26 cellular contexts compared by ENCODE assay signal in genomic region chr6:1781152-1781848, GRCh38.
DNase-seq lines count a peak whose midpoint lies in the region; TF ChIP-seq lines count a peak whose summit lies in the region.
"Had no signal": no experiment of that assay in that cellular context is flagged by ENCODE, and none has a peak within 500 bp of the region (broad histone marks: within the 10 kb centered on the region; RNA-seq: fewer than 3 reads in every experiment).

No MANE protein-coding gene starts in this region.

- H3K4me3 Mint-ChIP-seq in glutamatergic neuron (ENCODE audit: unreplicated experiment): peak overlapping the region; percentile 6
- H3K4me3 Mint-ChIP-seq: activated CD4-positive, alpha-beta T cell treated with anti-CD3 and anti-CD28 coated beads, Interleukin-2, amount 10 ng/mL, durations not matched to agents 24 days and 14 days; activated T-cell treated with anti-CD3 and anti-CD28 coated beads, Interleukin-2, amount 50 U/mL, for 24 hours; brain; CD14-positive monocyte; T-helper 2 cell treated with Interferon-gamma antibody and Interleukin-4, amounts not matched to agents 5 μg/mL and 100 μg/mL, for 36 hours had no signal

- H3K23ac ChIP-seq in trophoblast cell (ENCODE audit: low read length): no peak overlapping the region

- H3K36me3 ChIP-seq in HEK293 (ENCODE audit: control insufficient read depth in 2 of 2, insufficient read depth in 1 of 2, low read length in 2 of 2) (no peaks in the 10 kb centered on the region), vagina (no peaks in the 10 kb centered on the region), trophoblast cell (ENCODE audit: control insufficient read depth in 1 of 2, insufficient read depth in 2 of 2, low read length in 2 of 2) (no peaks in the 10 kb centered on the region)
- H3K36me3 ChIP-seq: heart right ventricle, neutrophil, uterus had no signal

- H3K36me3 Mint-ChIP-seq in glutamatergic neuron (ENCODE audit: unreplicated experiment): no peaks in the 10 kb centered on the region
- H3K36me3 Mint-ChIP-seq: brain had no signal

- H4K12ac ChIP-seq in trophoblast cell (ENCODE audit: low read depth, low read length): no peak overlapping the region

- H3K27me3 ChIP-seq in vagina: no peaks in the 10 kb centered on the region
- H3K27me3 ChIP-seq in trophoblast cell (ENCODE audit: insufficient read depth, low read length): no peaks in the 10 kb centered on the region
- H3K27me3 ChIP-seq: heart right ventricle, neutrophil, testis, uterus had no signal

- H3K4me1 Mint-ChIP-seq in glutamatergic neuron (ENCODE audit: low read depth, unreplicated experiment): peaks cover 12% of the 10 kb centered on the region
- H3K4me1 Mint-ChIP-seq: activated CD4-positive, alpha-beta T cell treated with anti-CD3 and anti-CD28 coated beads, Interleukin-2, amount 10 ng/mL, durations not matched to agents 24 days and 14 days; CD14-positive monocyte had no signal

- H4K91ac ChIP-seq in trophoblast cell (ENCODE audit: low read depth, low read length): no peak overlapping the region

- H2BK12ac ChIP-seq in trophoblast cell (ENCODE audit: low read length): no peak overlapping the region

- H4K8ac ChIP-seq in trophoblast cell (ENCODE audit: low read depth, low read length): no peak overlapping the region

- no peak overlapping the region for H3K18ac ChIP-seq in trophoblast cell (ENCODE audit: low read length)

- H3K27me3 Mint-ChIP-seq in glutamatergic neuron (ENCODE audit: unreplicated experiment): peaks cover 3% of the 10 kb centered on the region
- H3K27me3 Mint-ChIP-seq: activated CD4-positive, alpha-beta T cell treated with anti-CD3 and anti-CD28 coated beads, Interleukin-2, amount 10 ng/mL, durations not matched to agents 24 days and 14 days; activated T-cell treated with anti-CD3 and anti-CD28 coated beads, Interleukin-2, amount 50 U/mL, for 24 hours had no signal

- POLR2A ChIA-PET in HEK293 (lab: Yijun Ruan, JAX): no interaction called here

- intact Hi-C loops in vagina (cut with DNase I): no loop called here

- H3K4me1 ChIP-seq in HEK293 (ENCODE audit: control insufficient read depth, insufficient read depth, low read length) (no peaks in the 10 kb centered on the region), vagina (no peaks in the 10 kb centered on the region), trophoblast cell (ENCODE audit: control insufficient read depth in 1 of 2, insufficient read depth in 2 of 2, low read length in 2 of 2) (no peaks in the 10 kb centered on the region)
- H3K4me1 ChIP-seq: testis, uterus had no signal

- H3K27ac ChIP-seq in HEK293 (ENCODE audit: extremely low read depth, low read depth, low read length) (no peak overlapping the region), vagina (no peak overlapping the region), trophoblast cell (ENCODE audit: low read depth, low read length) (no peak overlapping the region)
- H3K27ac ChIP-seq: heart right ventricle, neutrophil, testis, uterus had no signal

- no peak overlapping the region for H2BK120ac ChIP-seq in trophoblast cell (ENCODE audit: insufficient read depth, low read length, poor library complexity)

- no peaks in the 10 kb centered on the region for H3K9me3 Mint-ChIP-seq in glutamatergic neuron (ENCODE audit: unreplicated experiment)
- H3K9me3 Mint-ChIP-seq: activated CD4-positive, alpha-beta T cell treated with anti-CD3 and anti-CD28 coated beads, Interleukin-2, amount 10 ng/mL, durations not matched to agents 24 days and 14 days; activated T-cell treated with anti-CD3 and anti-CD28 coated beads, Interleukin-2, amount 50 U/mL, for 24 hours; brain; CD14-positive monocyte; T-helper 2 cell treated with Interferon-gamma antibody and Interleukin-4, amounts not matched to agents 5 μg/mL and 100 μg/mL, for 36 hours had no signal

- H3K9me3 ChIP-seq in HEK293 (ENCODE audit: control insufficient read depth, insufficient read depth, low read depth, low read length): no peaks in the 10 kb centered on the region
- no peaks in the 10 kb centered on the region for H3K9me3 ChIP-seq in vagina
- peaks cover 2% of the 10 kb centered on the region for H3K9me3 ChIP-seq in trophoblast cell (ENCODE audit: insufficient read depth, low read depth, low read length)
- H3K9me3 ChIP-seq: heart right ventricle, neutrophil, testis, uterus had no signal

- no CpG with 5 or more reads among the region's 11 CpGs for WGBS in trophoblast cell (ENCODE audit: extremely low coverage, insufficient coverage, insufficient read length)

- in situ Hi-C loops in astrocyte of the spinal cord (cut with HindIII; ENCODE audit: low sequenced_read_pairs): no loop called here

- no peak overlapping the region for H3K4me3 ChIP-seq in HEK293 (ENCODE audit: low read depth, low read length)
- H3K4me3 ChIP-seq in astrocyte of the spinal cord (ENCODE audit: low read depth, low read length): no peak overlapping the region
- no peak overlapping the region for H3K4me3 ChIP-seq in vagina
- no peak overlapping the region for H3K4me3 ChIP-seq in trophoblast cell (ENCODE audit: low read depth, low read length)
- H3K4me3 ChIP-seq: heart right ventricle, testis, uterus had no signal

- H3K9ac ChIP-seq in trophoblast cell (ENCODE audit: low read length): no peak overlapping the region

- no peak overlapping the region for H2AFZ ChIP-seq in trophoblast cell (ENCODE audit: insufficient read depth, low read length, poor library complexity)

- H3K79me2 ChIP-seq in trophoblast cell (ENCODE audit: control insufficient read depth, insufficient read depth, low read length, poor library complexity): no peaks in the 10 kb centered on the region

- H3K4me2 ChIP-seq in trophoblast cell (ENCODE audit: low read length): no peak overlapping the region

- H3K14ac ChIP-seq in trophoblast cell (ENCODE audit: low read length): no peak overlapping the region

- H3K27ac Mint-ChIP-seq in glutamatergic neuron (ENCODE audit: unreplicated experiment): no peak overlapping the region
- H3K27ac Mint-ChIP-seq: activated CD4-positive, alpha-beta T cell treated with anti-CD3 and anti-CD28 coated beads, Interleukin-2, amount 10 ng/mL, durations not matched to agents 24 days and 14 days; activated T-cell treated with anti-CD3 and anti-CD28 coated beads, Interleukin-2, amount 50 U/mL, for 24 hours; brain; CD14-positive monocyte; T-helper 2 cell treated with Interferon-gamma antibody and Interleukin-4, amounts not matched to agents 5 μg/mL and 100 μg/mL, for 36 hours had no signal

- CTCF ChIA-PET in HEK293 (lab: Yijun Ruan, JAX): interaction anchor here (0.7 to 1.0 kb wide), 2 partner anchors 9 to 13 kb away, joined by 3 to 4 read pairs; no protein-coding TSS in a partner anchor

- no peak overlapping the region for H3K4ac ChIP-seq in trophoblast cell (ENCODE audit: low read depth, low read length)

- peak; percentile 77 for DNase-seq in astrocyte of the spinal cord (ENCODE audit: low read depth, low spot score)
- DNase-seq in glutamatergic neuron: no peak
- peak; percentile 65 for DNase-seq in smooth muscle cell of the brain vasculature (ENCODE audit: low read depth, low spot score)
- DNase-seq in DMS79 treated with DMSO at 0.1 percent for 48 hours (lab: John Stamatoyannopoulos, UW): no peak
- DNase-seq in DMS114 treated with DMSO at 0.1 percent for 48 hours (lab: John Stamatoyannopoulos, UW; ENCODE audit: unreplicated experiment): no peak
- no peak for DNase-seq in vagina (ENCODE audit: extremely low spot score in 2 of 2)
- no peak for DNase-seq in trophoblast cell
- DNase-seq: activated CD4-positive, alpha-beta T cell treated with anti-CD3 and anti-CD28 coated beads, Interleukin-2, amount 10 ng/mL, durations not matched to agents 24 days and 14 days; activated gamma-delta T cell treated with Interleukin-2 at 50 U/mL for 16 hours; activated T-cell treated with anti-CD3 and anti-CD28 coated beads, Interleukin-2, amount 50 U/mL, for 24 hours; effector CD8-positive, alpha-beta T cell; foreskin fibroblast; heart right ventricle; Karpas-422; left cardiac atrium; NCI-H1436 treated with DMSO at 0.1 percent for 48 hours; NCI-H510A; PC-3; stimulated activated naive CD8-positive, alpha-beta T cell treated with anti-CD3 and anti-CD28 coated beads, Interleukin-15, Interleukin-2, amounts not matched to agents 100 U/mL and 50 U/mL, for 24 hours; testis; uterus had no signal

- no peaks in the 10 kb centered on the region for H3K79me1 ChIP-seq in trophoblast cell (ENCODE audit: low read length)

- H2AK5ac ChIP-seq in trophoblast cell (ENCODE audit: low read length): no peak overlapping the region

- TF ChIP-seq POLR2A in vagina (IDR thresholded peaks at IDR 0.05): no peak

- no peak overlapping the region for H2BK5ac ChIP-seq in trophoblast cell (ENCODE audit: low read depth, low read length, poor library complexity)

- TF ChIP-seq CTCF in HEK293 (tag by site-specific recombination; IDR thresholded peaks at IDR 0.05) (no peak), astrocyte of the spinal cord (IDR thresholded peaks at IDR 0.05; ENCODE audit: low read depth, low read length) (no peak), glutamatergic neuron (IDR thresholded peaks at IDR 0.05; ENCODE audit: partially characterized antibody, unreplicated experiment) (no peak), vagina (IDR thresholded peaks at IDR 0.05) (no peak)

TF ChIP-seq in HEK293, 187 proteins besides CTCF, POLR2A, EP300 and RAD21 (continues in another document):
- peak; percentile 50; the same call in 1 of the 2 replicates for TF ChIP-seq REST (tag by site-specific recombination; IDR thresholded peaks at IDR 0.05)
- TF ChIP-seq ZNF341 (tag by site-specific recombination; IDR thresholded peaks at IDR 0.05; ENCODE audit: low read depth): peak; percentile 47

Comparison
In these comparisons a context has a peak if more than half of its experiments do, and no peak if none do; other contexts are left out.
1. DNase-seq: peak in astrocyte of the spinal cord (single experiment) and smooth muscle cell of the brain vasculature (single experiment); none in glutamatergic neuron (single experiment), DMS79 treated with DMSO at 0.1 percent for 48 hours (single experiment), DMS114 treated with DMSO at 0.1 percent for 48 hours (single experiment), vagina (0 of 2) and trophoblast cell (0 of 2).